Comparison of ENCODE assay signal across 17 cellular contexts in genomic region chr4:8336412-8337075, GRCh38.
DNase-seq lines count a peak whose midpoint lies in the region; ATAC-seq and TF ChIP-seq lines count a peak whose summit lies in the region.
"Had no signal": no experiment of that assay in that cellular context is flagged by ENCODE, and none has a peak within 500 bp of the region (broad histone marks: within the 10 kb centered on the region; RNA-seq: fewer than 3 reads in every experiment).

No MANE protein-coding gene starts in this region.

- no peak overlapping the region for H3K4me3 ChIP-seq in fibroblast of mammary gland (ENCODE audit: control insufficient read depth, low read depth, low read length)
- H3K4me3 ChIP-seq: SJSA1 had no signal

- in situ Hi-C loops in GM13977 (cut with MboI; ENCODE audit: low pct_unique_long_range_greater_than_20kb, low sequenced_read_pairs, unreplicated experiment): no loop called here

- no peak for TF ChIP-seq CTCF in fibroblast of mammary gland (conservative IDR thresholded peaks at IDR 0.05; ENCODE audit: control insufficient read depth, insufficient read depth, low read depth, low read length)
- TF ChIP-seq CTCF in GM13977 (IDR thresholded peaks at IDR 0.05; ENCODE audit: extremely low read depth, insufficient read depth, missing control alignments): no peak

- ATAC-seq in Right ventricle myocardium inferior (no peak), GM21619 (IDR thresholded peaks at IDR 0.05; ENCODE audit: unreplicated experiment) (no peak)
- ATAC-seq: stimulated activated naive B cell treated with anti-CD40 and anti-IgM and Interleukin-4, amounts not matched to agents 10 μg/mL and 1 μg/mL and 100 μg/mL, for 72 hours had no signal

- intact Hi-C loops in cardiac septum (cut with DNase I) (no loop called here), Right ventricle myocardium inferior (cut with DNase I) (no loop called here)

- DNase-seq in cardiac septum (ENCODE audit: low spot score): peak; percentile 19
- no peak for DNase-seq in Right ventricle myocardium inferior (ENCODE audit: missing footprints)
- DNase-seq in RPMI7951 (ENCODE audit: low read depth): peak; percentile 87
- DNase-seq in fibroblast of mammary gland (ENCODE audit: low read depth): peak; percentile 56
- DNase-seq in GM13977 (ENCODE audit: low spot score): no peak
- DNase-seq in NCI-H2107 treated with DMSO at 0.1 percent for 48 hours (lab: John Stamatoyannopoulos, UW; ENCODE audit: unreplicated experiment): no peak
- no peak for DNase-seq in NCI-H2029 (lab: John Stamatoyannopoulos, UW)
- DNase-seq: activated naive CD4-positive, alpha-beta T cell treated with anti-CD3 and anti-CD28 coated beads, Interleukin-2, amount 10 ng/mL, durations not matched to agents 7 days and 5 days; COR-L47; endodermal cell; glutamatergic neuron; Karpas-422; kidney glomerular epithelial cell; NCI-H2081; stimulated activated naive B cell treated with anti-CD40 and anti-IgM and Interleukin-4, amounts not matched to agents 10 μg/mL and 1 μg/mL and 100 μg/mL, for 72 hours had no signal

Comparison
In these comparisons a context has a peak if more than half of its experiments do, and no peak if none do; other contexts are left out.
1. DNase-seq: peak in cardiac septum (single experiment), RPMI7951 (single experiment) and fibroblast of mammary gland (single experiment); none in Right ventricle myocardium inferior (single experiment), GM13977 (single experiment), NCI-H2107 treated with DMSO at 0.1 percent for 48 hours (single experiment) and NCI-H2029 (single experiment).